ENCODE assay signal across 15 cellular contexts in the genomic region with DNA sequence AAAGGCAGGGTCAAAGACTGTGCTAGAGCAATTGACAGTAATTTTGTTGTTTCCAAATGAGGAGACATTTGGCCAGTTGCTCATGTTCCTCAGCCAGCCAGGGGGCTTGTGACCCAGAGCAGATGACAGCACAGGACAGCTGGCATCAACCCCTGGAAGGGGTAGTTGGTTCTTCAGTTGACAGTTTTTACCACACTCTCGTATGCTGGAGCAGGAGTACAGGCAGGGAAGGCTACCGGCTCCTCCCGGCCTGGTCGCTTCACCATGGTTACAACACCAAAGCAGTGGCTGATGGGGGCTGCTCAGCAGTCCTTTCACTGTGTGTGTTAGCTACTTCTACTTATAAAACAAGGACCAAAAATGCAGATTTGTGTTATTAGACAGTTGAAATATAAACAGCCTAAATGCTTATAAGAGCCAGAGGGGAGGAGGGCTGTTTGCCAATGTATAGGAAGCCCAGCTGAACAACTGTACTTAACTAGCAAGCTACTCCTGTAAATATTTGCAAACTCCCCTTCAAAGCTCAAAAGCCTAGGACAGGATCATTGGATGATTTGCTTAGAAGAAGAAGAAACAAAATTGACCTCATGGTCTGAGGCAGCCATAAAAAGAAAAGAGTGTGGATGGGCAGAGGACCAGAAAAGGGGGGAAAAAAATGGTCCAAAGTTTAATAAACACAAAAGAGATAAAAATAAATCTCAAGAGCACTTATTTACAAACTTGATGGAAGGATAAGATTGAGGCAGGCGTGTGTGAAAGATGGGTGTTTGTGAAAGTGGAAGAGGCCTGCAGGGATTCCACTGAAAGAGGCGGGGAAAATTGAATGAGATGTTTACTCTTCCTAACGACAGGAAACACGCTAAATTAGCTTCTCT. TPM values are rescaled to one million over a fixed set of nuclear protein-coding genes. Genes with fewer than 3 reads are reported as not detected.
DNase-seq lines count a peak whose midpoint lies in the region; ATAC-seq, FAIRE-seq and TF ChIP-seq lines count a peak whose summit lies in the region.
"Had no signal": no experiment of that assay in that cellular context is flagged by ENCODE, and none has a peak within 500 bp of the region (broad histone marks: within the 10 kb centered on the region; RNA-seq: fewer than 3 reads in every experiment).

No MANE protein-coding gene starts in this region.

- peaks cover 40% of the 10 kb centered on the region for H3K4me1 Mint-ChIP-seq in WTC11
- no peaks in the 10 kb centered on the region for H3K4me1 Mint-ChIP-seq in activated naive CD4-positive, alpha-beta T cell treated with anti-CD3 and anti-CD28 coated beads for 36 hours (ENCODE audit: low read depth)
- H3K4me1 Mint-ChIP-seq: activated naive CD4-positive, alpha-beta T cell treated with anti-CD3 and anti-CD28 coated beads, Interleukin-2, amount 10 ng/mL, durations not matched to agents 7 days and 5 days had no signal

- H3K27ac Mint-ChIP-seq in WTC11: no peak overlapping the region
- no peak overlapping the region for H3K27ac Mint-ChIP-seq in activated naive CD4-positive, alpha-beta T cell treated with anti-CD3 and anti-CD28 coated beads for 36 hours
- H3K27ac Mint-ChIP-seq: activated naive CD4-positive, alpha-beta T cell treated with anti-CD3 and anti-CD28 coated beads, Interleukin-2, amount 10 ng/mL, durations not matched to agents 7 days and 5 days had no signal

- no peak for TF ChIP-seq POLR2A in adrenal gland (IDR thresholded peaks at IDR 0.05)
- no peak for TF ChIP-seq POLR2A in testis (IDR thresholded peaks at IDR 0.05)

- peaks cover 7% of the 10 kb centered on the region; the same call in 1 of the 2 replicates for H3K9me3 Mint-ChIP-seq in WTC11
- no peaks in the 10 kb centered on the region for H3K9me3 Mint-ChIP-seq in activated naive CD4-positive, alpha-beta T cell treated with anti-CD3 and anti-CD28 coated beads for 36 hours
- H3K9me3 Mint-ChIP-seq: activated naive CD4-positive, alpha-beta T cell treated with anti-CD3 and anti-CD28 coated beads, Interleukin-2, amount 10 ng/mL, durations not matched to agents 7 days and 5 days; neural crest cell had no signal

- peak; percentile 84 for DNase-seq in A673 (ENCODE audit: low spot score)
- DNase-seq in NCI-H1436 (lab: John Stamatoyannopoulos, UW): peak; percentile 54
- no peak for DNase-seq in WTC11 (ENCODE audit: low spot score)
- no peak for DNase-seq in pancreas
- no peak for DNase-seq in adrenal gland
- DNase-seq in testis: no peak
- no peak for DNase-seq in activated naive CD4-positive, alpha-beta T cell treated with anti-CD3 and anti-CD28 coated beads for 36 hours
- DNase-seq: activated naive CD4-positive, alpha-beta T cell treated with anti-CD3 and anti-CD28 coated beads, Interleukin-2, amount 10 ng/mL, durations not matched to agents 7 days and 5 days; MV-4-11; spleen had no signal

- H3K9me3 ChIP-seq in A673 (ENCODE audit: low read depth, low read length, poor library complexity, severe bottlenecking) (no peaks in the 10 kb centered on the region), muscle layer of colon (ENCODE audit: low read length) (no peaks in the 10 kb centered on the region), pancreas (no peaks in the 10 kb centered on the region), adrenal gland (replicated peaks in 1 of 3) (no peaks in the 10 kb centered on the region), testis (no peaks in the 10 kb centered on the region)
- H3K9me3 ChIP-seq: spleen had no signal

- no peaks in the 10 kb centered on the region for H3K27me3 Mint-ChIP-seq in WTC11 (ENCODE audit: low read depth)
- peaks cover 11% of the 10 kb centered on the region for H3K27me3 Mint-ChIP-seq in activated naive CD4-positive, alpha-beta T cell treated with anti-CD3 and anti-CD28 coated beads for 36 hours (ENCODE audit: low read depth)

- no peak overlapping the region for H3K9ac ChIP-seq in muscle layer of colon (ENCODE audit: low read length)

- 79 to 84% methylated on average over 8 of the region's 8 CpGs for WGBS in pancreas, 2 donors
- WGBS in adrenal gland, 4 donors: 79 to 88% (median 84%) methylated on average over 7 to 8 of the region's 8 CpGs
- 81 to 92% methylated on average over 6 to 8 of the region's 8 CpGs for WGBS in testis, 2 donors

- H3K27me3 ChIP-seq in A673 (replicated peaks; ENCODE audit: insufficient read depth, low read depth, low read length, poor library complexity) (no peaks in the 10 kb centered on the region), muscle layer of colon (ENCODE audit: control insufficient read depth in 1 of 2, insufficient read depth in 2 of 2, low read length in 2 of 2) (no peaks in the 10 kb centered on the region), pancreas (no peaks in the 10 kb centered on the region), adrenal gland (no peaks in the 10 kb centered on the region), testis (no peaks in the 10 kb centered on the region)
- H3K27me3 ChIP-seq: spleen had no signal

- peaks cover 3% of the 10 kb centered on the region; the same call in 1 of the 2 replicates for H3K36me3 Mint-ChIP-seq in WTC11
- H3K36me3 Mint-ChIP-seq in activated naive CD4-positive, alpha-beta T cell treated with anti-CD3 and anti-CD28 coated beads for 36 hours (ENCODE audit: low read depth): no peaks in the 10 kb centered on the region
- H3K36me3 Mint-ChIP-seq: activated naive CD4-positive, alpha-beta T cell treated with anti-CD3 and anti-CD28 coated beads, Interleukin-2, amount 10 ng/mL, durations not matched to agents 7 days and 5 days had no signal

- no TSS peak for BruUV-seq in A673 (replicated peaks; lab: Mats Ljungman, UMichigan)

- no peak overlapping the region for H3K4me3 Mint-ChIP-seq in WTC11
- no peak overlapping the region for H3K4me3 Mint-ChIP-seq in activated naive CD4-positive, alpha-beta T cell treated with anti-CD3 and anti-CD28 coated beads for 36 hours
- H3K4me3 Mint-ChIP-seq: activated naive CD4-positive, alpha-beta T cell treated with anti-CD3 and anti-CD28 coated beads, Interleukin-2, amount 10 ng/mL, durations not matched to agents 7 days and 5 days; neural crest cell had no signal

- H3K36me3 ChIP-seq in A673 (ENCODE audit: insufficient read depth, low read length, poor library complexity, severe bottlenecking) (no peaks in the 10 kb centered on the region), muscle layer of colon (ENCODE audit: insufficient read depth, low read length) (peaks cover 7% of the 10 kb centered on the region), pancreas (no peaks in the 10 kb centered on the region), adrenal gland (replicated peaks in 1 of 2) (no peaks in the 10 kb centered on the region), testis (ENCODE audit: low read depth, missing control alignments) (no peaks in the 10 kb centered on the region)
- H3K36me3 ChIP-seq: spleen had no signal

- no peak for FAIRE-seq in pancreas (lab: Jason Lieb, UNC)
- FAIRE-seq: D721Med, HTR-8/SVneo had no signal

- H3K4me1 ChIP-seq in A673 (ENCODE audit: insufficient read depth, low read length, poor library complexity, severe bottlenecking) (peaks cover 17% of the 10 kb centered on the region), muscle layer of colon (ENCODE audit: insufficient read depth, low read length) (peaks cover 27% of the 10 kb centered on the region), pancreas (peaks cover 0 to 5% (median 3%) of the 10 kb centered on the region in 3 donors), adrenal gland (replicated peaks in 1 of 2) (no peaks in the 10 kb centered on the region), testis (peaks cover 6% of the 10 kb centered on the region)
- H3K4me1 ChIP-seq: spleen had no signal

- ATAC-seq in WTC11 (peak; percentile 58), pancreas (no peak)

- no peak for TF ChIP-seq CTCF in A673 (conservative IDR thresholded peaks at IDR 0.05; ENCODE audit: low read depth, low read length)
- no peak for TF ChIP-seq CTCF in WTC11 (IDR thresholded peaks at IDR 0.05)
- no peak for TF ChIP-seq CTCF in pancreas (IDR thresholded peaks at IDR 0.05)
- TF ChIP-seq CTCF in adrenal gland (IDR thresholded peaks at IDR 0.05): no peak
- no peak for TF ChIP-seq CTCF in testis (IDR thresholded peaks at IDR 0.05)

- no peak overlapping the region for H3K4me3 ChIP-seq in A673 (ENCODE audit: low read depth, low read length, poor library complexity, severe bottlenecking)
- no peak overlapping the region for H3K4me3 ChIP-seq in muscle layer of colon (ENCODE audit: low read depth in 1 of 2, low read length in 2 of 2)
- H3K4me3 ChIP-seq in pancreas: no peak overlapping the region
- no peak overlapping the region for H3K4me3 ChIP-seq in adrenal gland
- H3K4me3 ChIP-seq in testis: no peak overlapping the region
- H3K4me3 ChIP-seq: spleen had no signal

- intact Hi-C loops in A673 (cut with micrococcal nuclease; ENCODE audit: unreplicated experiment) (no loop called here), pancreas (cut with DNase I) (no loop called here), adrenal gland (cut with DNase I) (no loop called here), testis (cut with DNase I; ENCODE audit: low total_unique reads) (no loop called here)
- intact Hi-C loops in activated naive CD4-positive, alpha-beta T cell treated with anti-CD3 and anti-CD28 coated beads for 36 hours (cut with micrococcal nuclease): no loop called here

- CTCF ChIA-PET in A673 (lab: Charles Lee) (no interaction called here), WTC11 (lab: Charles Lee) (interaction anchor here (1.7 kb wide), 2 partner anchors 63 to 142 kb away, joined by 4 read pairs; no protein-coding TSS in a partner anchor)
- CTCF ChIA-PET in activated naive CD4-positive, alpha-beta T cell treated with anti-CD3 and anti-CD28 coated beads for 36 hours (lab: Charles Lee): no interaction called here

- H3K27ac ChIP-seq in A673 (ENCODE audit: low read depth, low read length, poor library complexity, severe bottlenecking) (peak overlapping the region; percentile 34), muscle layer of colon (ENCODE audit: low read depth, low read length) (peak overlapping the region; percentile 48), pancreas (no peak overlapping the region), adrenal gland (no peak overlapping the region), testis (no peak overlapping the region)
- H3K27ac ChIP-seq: spleen had no signal

- POLR2A ChIA-PET in A673 (lab: Charles Lee; ENCODE audit: low non-redundant PET) (interaction anchor here (0.6 kb wide), 1 partner anchor 117 kb away, joined by 3 read pairs; a partner anchor contains a TSS), WTC11 (lab: Charles Lee) (no interaction called here)

RNA-seq across cellular contexts. Expression of a gene that starts 57.0 kb away (rescaled TPM):
- total RNA-seq in A673 (2021) (1.2 and 1.4 TPM in 2 replicates), WTC11 (2021) (1.0 to 2.5 TPM (median 1.5 TPM) in 3 replicates), pancreas (10 to 100 TPM in 2 of 6 donors, 1 to 10 TPM in 4; 2.3 to 20.3 (median 3.4) TPM), adrenal gland (1 to 10 TPM in 7 of 8 donors, under 1 TPM in 1; 0.94 to 4.2 (median 1.7) TPM), testis (1 to 10 TPM; 2.4 to 2.6 TPM)
- polyA plus RNA-seq in pancreas (1 to 10 TPM; 1.6 to 2.1 TPM), adrenal gland (1 to 10 TPM in 1 of 3 donors, under 1 TPM in 2; 0.24 to 1.8 (median 0.54) TPM), testis (ENCODE audit: insufficient read depth, low read depth, low replicate concordance) (4.5 TPM)
- under 1 TPM in 1 of 2 experiments, not detected in 1; 0.14 TPM for total RNA-seq in activated naive CD4-positive, alpha-beta T cell treated with anti-CD3 and anti-CD28 coated beads for 36 hours
- total RNA-seq: activated CD8-positive, alpha-beta memory T cell treated with anti-CD3 and anti-CD28 coated beads for 36 hours had no signal

Comparison
In these comparisons a context has a peak if more than half of its experiments do, and no peak if none do; other contexts are left out.
1. DNase-seq: peak in A673 (single experiment) and NCI-H1436 (single experiment); none in WTC11 (single experiment), pancreas (0 of 6), adrenal gland (0 of 7), testis (single experiment) and activated naive CD4-positive, alpha-beta T cell treated with anti-CD3 and anti-CD28 coated beads for 36 hours (single experiment).
2. H3K27ac ChIP-seq: peak in A673 (single experiment) and muscle layer of colon (single experiment); none in pancreas (0 of 4), adrenal gland (0 of 5) and testis (0 of 2).